In the genomic region with DNA sequence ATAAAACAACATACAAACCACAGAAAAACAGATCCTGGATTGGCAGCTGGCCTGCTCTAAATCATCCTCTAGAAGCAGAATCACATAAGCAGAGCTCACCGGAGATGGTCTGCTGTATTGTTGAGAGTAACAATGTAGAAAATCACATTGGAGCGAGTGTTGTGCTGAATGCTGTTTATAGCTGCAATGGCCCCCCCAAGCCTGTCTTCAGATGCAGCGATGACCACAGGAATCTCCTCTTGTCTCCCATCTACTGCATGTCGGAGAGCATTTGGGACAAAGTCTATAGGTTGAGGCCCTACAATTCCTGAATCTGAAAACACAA, we compare ENCODE assay signal across 1 cellular context.
TF ChIP-seq lines count a peak whose summit lies in the region.

No MANE protein-coding gene starts in this region.

TF ChIP-seq in HepG2, 621 proteins besides CTCF, POLR2A, EP300 and RAD21:
- TF ChIP-seq, protein P1, sequence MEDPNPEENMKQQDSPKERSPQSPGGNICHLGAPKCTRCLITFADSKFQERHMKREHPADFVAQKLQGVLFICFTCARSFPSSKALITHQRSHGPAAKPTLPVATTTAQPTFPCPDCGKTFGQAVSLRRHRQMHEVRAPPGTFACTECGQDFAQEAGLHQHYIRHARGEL (CRISPR knock-in tag; IDR thresholded peaks at IDR 0.05), result no peak
- TF ChIP-seq, protein P2, sequence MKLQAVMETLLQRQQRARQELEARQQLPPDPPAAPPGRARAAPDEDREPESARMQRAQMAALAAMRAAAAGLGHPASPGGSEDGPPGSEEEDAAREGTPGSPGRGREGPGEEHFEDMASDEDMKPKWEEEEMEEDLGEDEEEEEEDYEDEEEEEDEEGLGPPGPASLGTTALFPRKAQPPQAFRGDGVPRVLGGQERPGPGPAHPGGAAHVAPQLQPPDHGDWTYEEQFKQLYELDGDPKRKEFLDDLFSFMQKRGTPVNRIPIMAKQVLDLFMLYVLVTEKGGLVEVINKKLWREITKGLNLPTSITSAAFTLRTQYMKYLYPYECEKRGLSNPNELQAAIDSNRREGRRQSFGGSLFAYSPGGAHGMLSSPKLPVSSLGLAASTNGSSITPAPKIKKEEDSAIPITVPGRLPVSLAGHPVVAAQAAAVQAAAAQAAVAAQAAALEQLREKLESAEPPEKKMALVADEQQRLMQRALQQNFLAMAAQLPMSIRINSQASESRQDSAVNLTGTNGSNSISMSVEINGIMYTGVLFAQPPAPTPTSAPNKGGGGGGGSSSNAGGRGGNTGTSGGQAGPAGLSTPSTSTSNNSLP (IDR thresholded peaks at IDR 0.05; ENCODE audit: low read depth, low read length), result no peak
- TF ChIP-seq, protein P3, sequence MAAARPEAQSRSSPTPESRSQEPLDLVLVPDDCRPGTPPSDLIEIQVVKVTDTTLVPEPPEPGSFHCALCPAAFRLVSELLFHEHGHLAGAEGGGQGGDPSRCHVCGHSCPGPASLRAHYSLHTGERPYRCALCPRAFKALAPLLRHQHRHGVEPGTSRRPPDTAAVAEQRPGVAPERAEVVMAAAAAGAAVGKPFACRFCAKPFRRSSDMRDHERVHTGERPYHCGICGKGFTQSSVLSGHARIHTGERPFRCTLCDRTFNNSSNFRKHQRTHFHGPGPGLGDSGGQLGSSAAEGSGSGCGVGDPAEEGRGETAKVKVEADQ (CRISPR knock-in tag; IDR thresholded peaks at IDR 0.05; ENCODE audit: borderline replicate concordance), result no peak
- peak; percentile 59 for TF ChIP-seq RBM22 (optimal IDR thresholded peaks at IDR 0.05; ENCODE audit: low read length)
- TF ChIP-seq, protein P4, sequence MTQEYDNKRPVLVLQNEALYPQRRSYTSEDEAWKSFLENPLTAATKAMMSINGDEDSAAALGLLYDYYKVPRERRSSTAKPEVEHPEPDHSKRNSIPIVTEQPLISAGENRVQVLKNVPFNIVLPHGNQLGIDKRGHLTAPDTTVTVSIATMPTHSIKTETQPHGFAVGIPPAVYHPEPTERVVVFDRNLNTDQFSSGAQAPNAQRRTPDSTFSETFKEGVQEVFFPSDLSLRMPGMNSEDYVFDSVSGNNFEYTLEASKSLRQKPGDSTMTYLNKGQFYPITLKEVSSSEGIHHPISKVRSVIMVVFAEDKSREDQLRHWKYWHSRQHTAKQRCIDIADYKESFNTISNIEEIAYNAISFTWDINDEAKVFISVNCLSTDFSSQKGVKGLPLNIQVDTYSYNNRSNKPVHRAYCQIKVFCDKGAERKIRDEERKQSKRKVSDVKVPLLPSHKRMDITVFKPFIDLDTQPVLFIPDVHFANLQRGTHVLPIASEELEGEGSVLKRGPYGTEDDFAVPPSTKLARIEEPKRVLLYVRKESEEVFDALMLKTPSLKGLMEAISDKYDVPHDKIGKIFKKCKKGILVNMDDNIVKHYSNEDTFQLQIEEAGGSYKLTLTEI (CRISPR knock-in tag; conservative IDR thresholded peaks at IDR 0.05), result no peak
